In genomic region chr7:102983602-102984001, GRCh38 we compare ENCODE assay signal across 1 cellular context.
TF ChIP-seq lines count a peak whose summit lies in the region.

No MANE protein-coding gene starts in this region.

TF ChIP-seq in K562, 482 proteins besides CTCF, POLR2A, EP300 and RAD21 (continued from another document and continues in another):
- TF ChIP-seq, protein P1, sequence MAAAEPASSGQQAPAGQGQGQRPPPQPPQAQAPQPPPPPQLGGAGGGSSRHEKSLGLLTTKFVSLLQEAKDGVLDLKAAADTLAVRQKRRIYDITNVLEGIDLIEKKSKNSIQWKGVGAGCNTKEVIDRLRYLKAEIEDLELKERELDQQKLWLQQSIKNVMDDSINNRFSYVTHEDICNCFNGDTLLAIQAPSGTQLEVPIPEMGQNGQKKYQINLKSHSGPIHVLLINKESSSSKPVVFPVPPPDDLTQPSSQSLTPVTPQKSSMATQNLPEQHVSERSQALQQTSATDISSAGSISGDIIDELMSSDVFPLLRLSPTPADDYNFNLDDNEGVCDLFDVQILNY (CRISPR knock-in tag; IDR thresholded peaks at IDR 0.05) = no peak
- TF ChIP-seq KLF1 (tag; IDR thresholded peaks at IDR 0.05) = no peak
- TF ChIP-seq, protein P2, sequence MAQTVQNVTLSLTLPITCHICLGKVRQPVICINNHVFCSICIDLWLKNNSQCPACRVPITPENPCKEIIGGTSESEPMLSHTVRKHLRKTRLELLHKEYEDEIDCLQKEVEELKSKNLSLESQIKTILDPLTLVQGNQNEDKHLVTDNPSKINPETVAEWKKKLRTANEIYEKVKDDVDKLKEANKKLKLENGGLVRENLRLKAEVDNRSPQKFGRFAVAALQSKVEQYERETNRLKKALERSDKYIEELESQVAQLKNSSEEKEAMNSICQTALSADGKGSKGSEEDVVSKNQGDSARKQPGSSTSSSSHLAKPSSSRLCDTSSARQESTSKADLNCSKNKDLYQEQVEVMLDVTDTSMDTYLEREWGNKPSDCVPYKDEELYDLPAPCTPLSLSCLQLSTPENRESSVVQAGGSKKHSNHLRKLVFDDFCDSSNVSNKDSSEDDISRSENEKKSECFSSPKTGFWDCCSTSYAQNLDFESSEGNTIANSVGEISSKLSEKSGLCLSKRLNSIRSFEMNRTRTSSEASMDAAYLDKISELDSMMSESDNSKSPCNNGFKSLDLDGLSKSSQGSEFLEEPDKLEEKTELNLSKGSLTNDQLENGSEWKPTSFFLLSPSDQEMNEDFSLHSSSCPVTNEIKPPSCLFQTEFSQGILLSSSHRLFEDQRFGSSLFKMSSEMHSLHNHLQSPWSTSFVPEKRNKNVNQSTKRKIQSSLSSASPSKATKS (CRISPR knock-in tag; IDR thresholded peaks at IDR 0.05) = no peak
- TF ChIP-seq U2AF2 (optimal IDR thresholded peaks at IDR 0.05; ENCODE audit: low read depth, low read length) = no peak
- no peak for TF ChIP-seq RBM17 (IDR thresholded peaks at IDR 0.05; ENCODE audit: borderline replicate concordance, low read depth, low read length)
- TF ChIP-seq, protein P3, sequence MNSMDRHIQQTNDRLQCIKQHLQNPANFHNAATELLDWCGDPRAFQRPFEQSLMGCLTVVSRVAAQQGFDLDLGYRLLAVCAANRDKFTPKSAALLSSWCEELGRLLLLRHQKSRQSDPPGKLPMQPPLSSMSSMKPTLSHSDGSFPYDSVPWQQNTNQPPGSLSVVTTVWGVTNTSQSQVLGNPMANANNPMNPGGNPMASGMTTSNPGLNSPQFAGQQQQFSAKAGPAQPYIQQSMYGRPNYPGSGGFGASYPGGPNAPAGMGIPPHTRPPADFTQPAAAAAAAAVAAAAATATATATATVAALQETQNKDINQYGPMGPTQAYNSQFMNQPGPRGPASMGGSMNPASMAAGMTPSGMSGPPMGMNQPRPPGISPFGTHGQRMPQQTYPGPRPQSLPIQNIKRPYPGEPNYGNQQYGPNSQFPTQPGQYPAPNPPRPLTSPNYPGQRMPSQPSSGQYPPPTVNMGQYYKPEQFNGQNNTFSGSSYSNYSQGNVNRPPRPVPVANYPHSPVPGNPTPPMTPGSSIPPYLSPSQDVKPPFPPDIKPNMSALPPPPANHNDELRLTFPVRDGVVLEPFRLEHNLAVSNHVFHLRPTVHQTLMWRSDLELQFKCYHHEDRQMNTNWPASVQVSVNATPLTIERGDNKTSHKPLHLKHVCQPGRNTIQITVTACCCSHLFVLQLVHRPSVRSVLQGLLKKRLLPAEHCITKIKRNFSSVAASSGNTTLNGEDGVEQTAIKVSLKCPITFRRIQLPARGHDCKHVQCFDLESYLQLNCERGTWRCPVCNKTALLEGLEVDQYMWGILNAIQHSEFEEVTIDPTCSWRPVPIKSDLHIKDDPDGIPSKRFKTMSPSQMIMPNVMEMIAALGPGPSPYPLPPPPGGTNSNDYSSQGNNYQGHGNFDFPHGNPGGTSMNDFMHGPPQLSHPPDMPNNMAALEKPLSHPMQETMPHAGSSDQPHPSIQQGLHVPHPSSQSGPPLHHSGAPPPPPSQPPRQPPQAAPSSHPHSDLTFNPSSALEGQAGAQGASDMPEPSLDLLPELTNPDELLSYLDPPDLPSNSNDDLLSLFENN (IDR thresholded peaks at IDR 0.05; ENCODE audit: low read depth in 2 of 2, low read length in 2 of 2) = no peak
- no peak for TF ChIP-seq ZNF282 (CRISPR knock-in tag; IDR thresholded peaks at IDR 0.05)
- no peak for TF ChIP-seq ZFX (CRISPR knock-in tag; IDR thresholded peaks at IDR 0.05)
- no peak for TF ChIP-seq GABPB1 (CRISPR knock-in tag; IDR thresholded peaks at IDR 0.05)
- no peak for TF ChIP-seq RBM39 (optimal IDR thresholded peaks at IDR 0.05; ENCODE audit: low read depth, low read length)
- TF ChIP-seq, protein P4, sequence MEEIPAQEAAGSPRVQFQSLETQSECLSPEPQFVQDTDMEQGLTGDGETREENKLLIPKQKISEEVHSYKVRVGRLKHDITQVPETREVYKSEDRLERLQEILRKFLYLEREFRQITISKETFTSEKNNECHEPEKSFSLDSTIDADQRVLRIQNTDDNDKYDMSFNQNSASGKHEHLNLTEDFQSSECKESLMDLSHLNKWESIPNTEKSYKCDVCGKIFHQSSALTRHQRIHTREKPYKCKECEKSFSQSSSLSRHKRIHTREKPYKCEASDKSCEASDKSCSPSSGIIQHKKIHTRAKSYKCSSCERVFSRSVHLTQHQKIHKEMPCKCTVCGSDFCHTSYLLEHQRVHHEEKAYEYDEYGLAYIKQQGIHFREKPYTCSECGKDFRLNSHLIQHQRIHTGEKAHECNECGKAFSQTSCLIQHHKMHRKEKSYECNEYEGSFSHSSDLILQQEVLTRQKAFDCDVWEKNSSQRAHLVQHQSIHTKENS (CRISPR knock-in tag; IDR thresholded peaks at IDR 0.05) = no peak
- TF ChIP-seq SREBF1 (IDR thresholded peaks at IDR 0.05; ENCODE audit: borderline replicate concordance, low read depth, low read length) = no peak
- TF ChIP-seq POLR3A (IDR thresholded peaks at IDR 0.05; ENCODE audit: borderline replicate concordance, extremely low read depth, insufficient read depth, insufficient read length) = no peak
- no peak for TF ChIP-seq IFI16 (CRISPR knock-in tag; IDR thresholded peaks at IDR 0.05)
- no peak for TF ChIP-seq RHOXF2B (CRISPR knock-in tag; conservative IDR thresholded peaks at IDR 0.05)
- TF ChIP-seq ZNF778 (CRISPR knock-in tag; IDR thresholded peaks at IDR 0.05) = no peak
- TF ChIP-seq ILF3 (IDR thresholded peaks at IDR 0.05; ENCODE audit: borderline replicate concordance) = no peak
- TF ChIP-seq SNIP1 (IDR thresholded peaks at IDR 0.05; ENCODE audit: low read depth) = no peak
- no peak for TF ChIP-seq SIRT6 (IDR thresholded peaks at IDR 0.05; ENCODE audit: low read depth, low read length)
- TF ChIP-seq SP2 (IDR thresholded peaks at IDR 0.05; ENCODE audit: extremely low read depth, low read depth, low read length, poor library complexity, severe bottlenecking) = no peak
- no peak for TF ChIP-seq HEY1 (CRISPR knock-in tag; IDR thresholded peaks at IDR 0.05; ENCODE audit: borderline replicate concordance)
- no peak for TF ChIP-seq ZNF24 (IDR thresholded peaks at IDR 0.05)
- no peak for TF ChIP-seq ZNF830 (CRISPR knock-in tag; IDR thresholded peaks at IDR 0.05)
- no peak for TF ChIP-seq MCM3 (IDR thresholded peaks at IDR 0.05)
- TF ChIP-seq, protein P5, sequence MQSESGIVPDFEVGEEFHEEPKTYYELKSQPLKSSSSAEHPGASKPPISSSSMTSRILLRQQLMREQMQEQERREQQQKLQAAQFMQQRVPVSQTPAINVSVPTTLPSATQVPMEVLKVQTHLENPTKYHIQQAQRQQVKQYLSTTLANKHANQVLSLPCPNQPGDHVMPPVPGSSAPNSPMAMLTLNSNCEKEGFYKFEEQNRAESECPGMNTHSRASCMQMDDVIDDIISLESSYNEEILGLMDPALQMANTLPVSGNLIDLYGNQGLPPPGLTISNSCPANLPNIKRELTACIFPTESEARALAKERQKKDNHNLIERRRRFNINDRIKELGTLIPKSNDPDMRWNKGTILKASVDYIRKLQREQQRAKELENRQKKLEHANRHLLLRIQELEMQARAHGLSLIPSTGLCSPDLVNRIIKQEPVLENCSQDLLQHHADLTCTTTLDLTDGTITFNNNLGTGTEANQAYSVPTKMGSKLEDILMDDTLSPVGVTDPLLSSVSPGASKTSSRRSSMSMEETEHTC (IDR thresholded peaks at IDR 0.05) = peak; percentile 59; the same call in 1 of the 2 replicates
- no peak for TF ChIP-seq SIX5 (IDR thresholded peaks at IDR 0.05; ENCODE audit: borderline replicate concordance in 1 of 2, insufficient read depth in 1 of 2, low read depth in 1 of 2, low read length in 2 of 2)
- 0 out of 2 replicates have a peak, but pooled peaks have one; percentile 53 for TF ChIP-seq PYGO2 (tag; IDR thresholded peaks at IDR 0.05)
- peak; percentile 45; the same call in 1 of the 2 replicates for TF ChIP-seq VEZF1 (CRISPR knock-in tag; IDR thresholded peaks at IDR 0.05)
- TF ChIP-seq DMBX1 (CRISPR knock-in tag; IDR thresholded peaks at IDR 0.05; ENCODE audit: borderline replicate concordance) = no peak
- no peak for TF ChIP-seq HMGN3 (IDR thresholded peaks at IDR 0.05; ENCODE audit: borderline replicate concordance, extremely low read depth, insufficient read length, low read depth, low read length)
- no peak for TF ChIP-seq RBM22 (IDR thresholded peaks at IDR 0.05; ENCODE audit: low read depth, low read length, poor library complexity, severe bottlenecking)
- TF ChIP-seq MED1 (CRISPR knock-in tag; IDR thresholded peaks at IDR 0.05; ENCODE audit: borderline replicate concordance) = no peak
- peak; percentile 79; the same call in 1 of the 2 replicates for TF ChIP-seq ZNF175 (CRISPR knock-in tag; IDR thresholded peaks at IDR 0.05; ENCODE audit: low read depth)
- TF ChIP-seq, protein P6, sequence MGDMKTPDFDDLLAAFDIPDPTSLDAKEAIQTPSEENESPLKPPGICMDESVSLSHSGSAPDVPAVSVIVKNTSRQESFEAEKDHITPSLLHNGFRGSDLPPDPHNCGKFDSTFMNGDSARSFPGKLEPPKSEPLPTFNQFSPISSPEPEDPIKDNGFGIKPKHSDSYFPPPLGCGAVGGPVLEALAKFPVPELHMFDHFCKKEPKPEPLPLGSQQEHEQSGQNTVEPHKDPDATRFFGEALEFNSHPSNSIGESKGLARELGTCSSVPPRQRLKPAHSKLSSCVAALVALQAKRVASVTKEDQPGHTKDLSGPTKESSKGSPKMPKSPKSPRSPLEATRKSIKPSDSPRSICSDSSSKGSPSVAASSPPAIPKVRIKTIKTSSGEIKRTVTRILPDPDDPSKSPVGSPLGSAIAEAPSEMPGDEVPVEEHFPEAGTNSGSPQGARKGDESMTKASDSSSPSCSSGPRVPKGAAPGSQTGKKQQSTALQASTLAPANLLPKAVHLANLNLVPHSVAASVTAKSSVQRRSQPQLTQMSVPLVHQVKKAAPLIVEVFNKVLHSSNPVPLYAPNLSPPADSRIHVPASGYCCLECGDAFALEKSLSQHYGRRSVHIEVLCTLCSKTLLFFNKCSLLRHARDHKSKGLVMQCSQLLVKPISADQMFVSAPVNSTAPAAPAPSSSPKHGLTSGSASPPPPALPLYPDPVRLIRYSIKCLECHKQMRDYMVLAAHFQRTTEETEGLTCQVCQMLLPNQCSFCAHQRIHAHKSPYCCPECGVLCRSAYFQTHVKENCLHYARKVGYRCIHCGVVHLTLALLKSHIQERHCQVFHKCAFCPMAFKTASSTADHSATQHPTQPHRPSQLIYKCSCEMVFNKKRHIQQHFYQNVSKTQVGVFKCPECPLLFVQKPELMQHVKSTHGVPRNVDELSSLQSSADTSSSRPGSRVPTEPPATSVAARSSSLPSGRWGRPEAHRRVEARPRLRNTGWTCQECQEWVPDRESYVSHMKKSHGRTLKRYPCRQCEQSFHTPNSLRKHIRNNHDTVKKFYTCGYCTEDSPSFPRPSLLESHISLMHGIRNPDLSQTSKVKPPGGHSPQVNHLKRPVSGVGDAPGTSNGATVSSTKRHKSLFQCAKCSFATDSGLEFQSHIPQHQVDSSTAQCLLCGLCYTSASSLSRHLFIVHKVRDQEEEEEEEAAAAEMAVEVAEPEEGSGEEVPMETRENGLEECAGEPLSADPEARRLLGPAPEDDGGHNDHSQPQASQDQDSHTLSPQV (IDR thresholded peaks at IDR 0.05) = no peak
- TF ChIP-seq, protein P7, sequence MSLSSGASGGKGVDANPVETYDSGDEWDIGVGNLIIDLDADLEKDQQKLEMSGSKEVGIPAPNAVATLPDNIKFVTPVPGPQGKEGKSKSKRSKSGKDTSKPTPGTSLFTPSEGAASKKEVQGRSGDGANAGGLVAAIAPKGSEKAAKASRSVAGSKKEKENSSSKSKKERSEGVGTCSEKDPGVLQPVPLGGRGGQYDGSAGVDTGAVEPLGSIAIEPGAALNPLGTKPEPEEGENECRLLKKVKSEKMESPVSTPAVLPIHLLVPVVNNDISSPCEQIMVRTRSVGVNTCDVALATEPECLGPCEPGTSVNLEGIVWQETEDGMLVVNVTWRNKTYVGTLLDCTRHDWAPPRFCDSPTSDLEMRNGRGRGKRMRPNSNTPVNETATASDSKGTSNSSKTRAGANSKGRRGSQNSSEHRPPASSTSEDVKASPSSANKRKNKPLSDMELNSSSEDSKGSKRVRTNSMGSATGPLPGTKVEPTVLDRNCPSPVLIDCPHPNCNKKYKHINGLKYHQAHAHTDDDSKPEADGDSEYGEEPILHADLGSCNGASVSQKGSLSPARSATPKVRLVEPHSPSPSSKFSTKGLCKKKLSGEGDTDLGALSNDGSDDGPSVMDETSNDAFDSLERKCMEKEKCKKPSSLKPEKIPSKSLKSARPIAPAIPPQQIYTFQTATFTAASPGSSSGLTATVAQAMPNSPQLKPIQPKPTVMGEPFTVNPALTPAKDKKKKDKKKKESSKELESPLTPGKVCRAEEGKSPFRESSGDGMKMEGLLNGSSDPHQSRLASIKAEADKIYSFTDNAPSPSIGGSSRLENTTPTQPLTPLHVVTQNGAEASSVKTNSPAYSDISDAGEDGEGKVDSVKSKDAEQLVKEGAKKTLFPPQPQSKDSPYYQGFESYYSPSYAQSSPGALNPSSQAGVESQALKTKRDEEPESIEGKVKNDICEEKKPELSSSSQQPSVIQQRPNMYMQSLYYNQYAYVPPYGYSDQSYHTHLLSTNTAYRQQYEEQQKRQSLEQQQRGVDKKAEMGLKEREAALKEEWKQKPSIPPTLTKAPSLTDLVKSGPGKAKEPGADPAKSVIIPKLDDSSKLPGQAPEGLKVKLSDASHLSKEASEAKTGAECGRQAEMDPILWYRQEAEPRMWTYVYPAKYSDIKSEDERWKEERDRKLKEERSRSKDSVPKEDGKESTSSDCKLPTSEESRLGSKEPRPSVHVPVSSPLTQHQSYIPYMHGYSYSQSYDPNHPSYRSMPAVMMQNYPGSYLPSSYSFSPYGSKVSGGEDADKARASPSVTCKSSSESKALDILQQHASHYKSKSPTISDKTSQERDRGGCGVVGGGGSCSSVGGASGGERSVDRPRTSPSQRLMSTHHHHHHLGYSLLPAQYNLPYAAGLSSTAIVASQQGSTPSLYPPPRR (CRISPR knock-in tag; IDR thresholded peaks at IDR 0.05; ENCODE audit: borderline replicate concordance) = no peak
- peak; percentile 34; the same call in 1 of the 2 replicates for TF ChIP-seq ATF3 (IDR thresholded peaks at IDR 0.05)
- TF ChIP-seq ATF3 (CRISPR knock-in tag; conservative IDR thresholded peaks at IDR 0.05) = no peak
- TF ChIP-seq CTBP1 (IDR thresholded peaks at IDR 0.05; ENCODE audit: borderline replicate concordance) = peak; percentile 74; the same call in 1 of the 2 replicates
